1 cellular context compared by ENCODE assay signal in genomic region chr9:83981126-83981871, GRCh38.
TF ChIP-seq lines count a peak whose summit lies in the region.

No MANE protein-coding gene starts in this region.

TF ChIP-seq in K562, 482 proteins besides CTCF, POLR2A, EP300 and RAD21 (continued from another document):
- TF ChIP-seq, protein P1, sequence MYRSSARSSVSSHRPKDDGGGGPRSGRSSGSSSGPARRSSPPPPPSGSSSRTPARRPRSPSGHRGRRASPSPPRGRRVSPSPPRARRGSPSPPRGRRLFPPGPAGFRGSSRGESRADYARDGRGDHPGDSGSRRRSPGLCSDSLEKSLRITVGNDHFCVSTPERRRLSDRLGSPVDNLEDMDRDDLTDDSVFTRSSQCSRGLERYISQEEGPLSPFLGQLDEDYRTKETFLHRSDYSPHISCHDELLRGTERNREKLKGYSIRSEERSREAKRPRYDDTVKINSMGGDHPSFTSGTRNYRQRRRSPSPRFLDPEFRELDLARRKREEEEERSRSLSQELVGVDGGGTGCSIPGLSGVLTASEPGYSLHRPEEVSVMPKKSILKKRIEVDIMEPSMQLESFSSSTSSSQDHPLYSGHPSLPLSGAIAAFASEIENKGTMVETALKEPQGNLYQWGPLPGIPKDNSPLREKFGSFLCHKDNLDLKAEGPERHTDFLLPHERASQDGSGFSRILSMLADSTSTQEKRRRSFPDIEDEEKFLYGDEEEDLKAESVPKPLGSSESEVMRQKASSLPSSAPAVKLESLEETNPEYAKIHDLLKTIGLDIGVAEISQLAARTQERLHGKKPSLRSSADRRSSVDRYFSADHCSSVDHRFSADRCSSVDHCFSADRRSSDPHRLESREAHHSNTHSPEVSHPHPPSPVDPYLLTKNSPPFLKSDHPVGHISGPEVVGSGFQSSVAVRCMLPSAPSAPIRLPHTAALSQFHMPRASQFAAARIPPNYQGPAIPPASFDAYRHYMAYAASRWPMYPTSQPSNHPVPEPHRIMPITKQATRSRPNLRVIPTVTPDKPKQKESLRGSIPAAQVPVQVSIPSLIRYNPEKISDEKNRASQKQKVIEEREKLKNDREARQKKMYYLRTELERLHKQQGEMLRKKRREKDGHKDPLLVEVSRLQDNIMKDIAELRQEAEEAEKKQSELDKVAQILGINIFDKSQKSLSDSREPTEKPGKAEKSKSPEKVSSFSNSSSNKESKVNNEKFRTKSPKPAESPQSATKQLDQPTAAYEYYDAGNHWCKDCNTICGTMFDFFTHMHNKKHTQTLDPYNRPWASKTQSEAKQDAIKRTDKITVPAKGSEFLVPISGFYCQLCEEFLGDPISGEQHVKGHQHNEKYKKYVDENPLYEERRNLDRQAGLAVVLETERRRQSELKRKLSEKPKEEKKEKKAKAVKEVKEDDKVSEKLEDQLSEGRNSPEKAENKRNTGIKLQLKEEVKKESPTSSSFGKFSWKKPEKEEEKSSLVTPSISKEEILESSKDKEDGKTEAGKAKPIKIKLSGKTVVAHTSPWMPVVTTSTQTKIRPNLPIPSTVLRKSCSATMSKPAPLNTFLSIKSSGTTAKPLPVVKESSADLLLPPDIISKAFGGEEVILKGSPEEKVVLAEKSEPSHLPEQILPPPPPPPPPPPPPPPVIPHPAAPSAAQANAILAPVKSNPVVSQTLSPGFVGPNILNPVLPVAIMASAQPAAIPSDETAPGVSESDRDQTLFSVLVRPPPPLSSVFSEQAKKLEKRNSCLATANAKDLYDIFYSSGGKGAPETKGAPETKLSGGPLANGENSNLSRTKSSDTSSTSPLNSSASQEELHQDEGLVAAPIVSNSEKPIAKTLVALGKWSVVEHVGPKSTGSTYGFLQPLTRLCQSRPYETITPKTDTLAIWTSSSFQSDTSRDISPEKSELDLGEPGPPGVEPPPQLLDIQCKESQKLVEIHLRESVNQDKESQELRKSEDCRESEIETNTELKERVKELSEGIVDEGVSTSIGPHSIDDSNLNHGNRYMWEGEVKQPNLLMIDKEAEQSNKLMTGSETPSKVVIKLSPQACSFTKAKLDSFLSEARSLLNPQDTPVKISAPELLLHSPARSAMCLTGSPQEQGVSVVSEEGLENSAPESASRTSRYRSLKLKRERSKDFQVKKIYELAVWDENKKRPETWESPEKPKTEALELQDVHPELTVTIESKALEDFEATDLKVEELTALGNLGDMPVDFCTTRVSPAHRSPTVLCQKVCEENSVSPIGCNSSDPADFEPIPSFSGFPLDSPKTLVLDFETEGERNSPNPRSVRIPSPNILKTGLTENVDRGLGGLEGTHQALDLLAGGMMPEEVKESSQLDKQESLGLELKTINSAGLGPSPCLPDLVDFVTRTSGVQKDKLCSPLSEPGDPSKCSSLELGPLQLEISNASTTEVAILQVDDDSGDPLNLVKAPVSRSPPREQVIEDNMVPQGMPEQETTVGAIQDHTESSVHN (IDR thresholded peaks at IDR 0.05; ENCODE audit: borderline replicate concordance in 1 of 2, low read depth in 1 of 2) = 0 out of 4 replicates have a peak, but pooled peaks of 1 of the 2 experiments have one; percentile 20
- TF ChIP-seq SIRT6 (IDR thresholded peaks at IDR 0.05; ENCODE audit: low read depth, low read length) = no peak
- peak; percentile 55; the same call in 1 of the 2 replicates for TF ChIP-seq MAFK (IDR thresholded peaks at IDR 0.05; ENCODE audit: low read length)
- no peak for TF ChIP-seq POLR2B (IDR thresholded peaks at IDR 0.05; ENCODE audit: low read depth, partially characterized antibody)
- TF ChIP-seq, protein P2, sequence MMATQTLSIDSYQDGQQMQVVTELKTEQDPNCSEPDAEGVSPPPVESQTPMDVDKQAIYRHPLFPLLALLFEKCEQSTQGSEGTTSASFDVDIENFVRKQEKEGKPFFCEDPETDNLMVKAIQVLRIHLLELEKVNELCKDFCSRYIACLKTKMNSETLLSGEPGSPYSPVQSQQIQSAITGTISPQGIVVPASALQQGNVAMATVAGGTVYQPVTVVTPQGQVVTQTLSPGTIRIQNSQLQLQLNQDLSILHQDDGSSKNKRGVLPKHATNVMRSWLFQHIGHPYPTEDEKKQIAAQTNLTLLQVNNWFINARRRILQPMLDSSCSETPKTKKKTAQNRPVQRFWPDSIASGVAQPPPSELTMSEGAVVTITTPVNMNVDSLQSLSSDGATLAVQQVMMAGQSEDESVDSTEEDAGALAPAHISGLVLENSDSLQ (IDR thresholded peaks at IDR 0.05) = peak; percentile 5; the same call in 1 of the 2 replicates
- TF ChIP-seq ZNF316 (IDR thresholded peaks at IDR 0.05) = peak; percentile 95
- TF ChIP-seq, protein P3, sequence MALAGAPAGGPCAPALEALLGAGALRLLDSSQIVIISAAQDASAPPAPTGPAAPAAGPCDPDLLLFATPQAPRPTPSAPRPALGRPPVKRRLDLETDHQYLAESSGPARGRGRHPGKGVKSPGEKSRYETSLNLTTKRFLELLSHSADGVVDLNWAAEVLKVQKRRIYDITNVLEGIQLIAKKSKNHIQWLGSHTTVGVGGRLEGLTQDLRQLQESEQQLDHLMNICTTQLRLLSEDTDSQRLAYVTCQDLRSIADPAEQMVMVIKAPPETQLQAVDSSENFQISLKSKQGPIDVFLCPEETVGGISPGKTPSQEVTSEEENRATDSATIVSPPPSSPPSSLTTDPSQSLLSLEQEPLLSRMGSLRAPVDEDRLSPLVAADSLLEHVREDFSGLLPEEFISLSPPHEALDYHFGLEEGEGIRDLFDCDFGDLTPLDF (CRISPR knock-in tag; IDR thresholded peaks at IDR 0.05) = no peak
- peak; percentile 53 for TF ChIP-seq NFE2L1 (tag; IDR thresholded peaks at IDR 0.05; ENCODE audit: borderline replicate concordance, low read depth)
- peak; percentile 89 for TF ChIP-seq C11orf30 (IDR thresholded peaks at IDR 0.05; ENCODE audit: low read depth)
- TF ChIP-seq DMBX1 (CRISPR knock-in tag; IDR thresholded peaks at IDR 0.05; ENCODE audit: borderline replicate concordance) = no peak
- no peak for TF ChIP-seq ZNF507 (tag; conservative IDR thresholded peaks at IDR 0.05)
- no peak for TF ChIP-seq RBM25 (IDR thresholded peaks at IDR 0.05; ENCODE audit: low read depth, low read length, severe bottlenecking)
- peak; percentile 36; the same call in 1 of the 2 replicates for TF ChIP-seq ZNF395 (CRISPR knock-in tag; IDR thresholded peaks at IDR 0.05)
- TF ChIP-seq TAF1 (IDR thresholded peaks at IDR 0.05; ENCODE audit: control insufficient read depth, extremely low read depth, insufficient read depth, low read length, severe bottlenecking) = peak; percentile 20
- no peak for TF ChIP-seq POLR2H (tag; IDR thresholded peaks at IDR 0.05; ENCODE audit: low read depth)
- 0 out of 4 replicates have a peak, but pooled peaks of 1 of the 2 experiments have one; percentile 3 for TF ChIP-seq MNT (conservative IDR thresholded peaks at IDR 0.05)
- TF ChIP-seq TFAM (CRISPR knock-in tag; conservative IDR thresholded peaks at IDR 0.05) = no peak
- no peak for TF ChIP-seq PCBP2 (IDR thresholded peaks at IDR 0.05; ENCODE audit: low read depth, low read length, poor library complexity, severe bottlenecking)
- TF ChIP-seq NFE2 (IDR thresholded peaks at IDR 0.05; ENCODE audit: low read depth) = peak; percentile 78
- peak in 1 of 2 experiments; percentile 29; a peak in 1 of 4 replicates for TF ChIP-seq SIN3A (IDR thresholded peaks at IDR 0.05; ENCODE audit: borderline replicate concordance in 2 of 2, control insufficient read depth in 1 of 2, low read depth in 2 of 2, low read length in 2 of 2)
- no peak for TF ChIP-seq ZNF384 (IDR thresholded peaks at IDR 0.05; ENCODE audit: low read depth, low read length)
- peak; percentile 17; the same call in 1 of the 2 replicates for TF ChIP-seq SMARCE1 (IDR thresholded peaks at IDR 0.05)
- TF ChIP-seq PHF20 (IDR thresholded peaks at IDR 0.05; ENCODE audit: partially characterized antibody) = no peak
- TF ChIP-seq POLR2AphosphoS5 (IDR thresholded peaks at IDR 0.05; ENCODE audit: control insufficient read depth, insufficient read depth, low read depth, low read length) = no peak
- peak; percentile 25 for TF ChIP-seq U2AF1 (optimal IDR thresholded peaks at IDR 0.05; ENCODE audit: low read depth, low read length)
- no peak for TF ChIP-seq RUNX1 (IDR thresholded peaks at IDR 0.05; ENCODE audit: low read depth)
- peak; percentile 79; the same call in 1 of the 2 replicates for TF ChIP-seq NFATC3 (IDR thresholded peaks at IDR 0.05)
- no peak for TF ChIP-seq NFRKB (IDR thresholded peaks at IDR 0.05; ENCODE audit: low read depth)
- TF ChIP-seq SP1 (CRISPR knock-in tag; IDR thresholded peaks at IDR 0.05) = no peak
- TF ChIP-seq E2F6 (IDR thresholded peaks at IDR 0.05; ENCODE audit: borderline replicate concordance in 1 of 2, extremely low read depth in 1 of 2, insufficient read depth in 1 of 2, insufficient read length in 1 of 2, low read depth in 1 of 2, low read length in 1 of 2, poor library complexity in 1 of 2, severe bottlenecking in 1 of 2) = peak in 1 of 2 experiments; percentile 5
- TF ChIP-seq SAFB2 (IDR thresholded peaks at IDR 0.05; ENCODE audit: borderline replicate concordance, low read depth, low read length, severe bottlenecking) = no peak
- peak; percentile 39; the same call in 1 of the 2 replicates for TF ChIP-seq MYC (IDR thresholded peaks at IDR 0.05; ENCODE audit: low read depth, low read length)
- no peak for TF ChIP-seq MYC (CRISPR knock-in tag; IDR thresholded peaks at IDR 0.05; ENCODE audit: borderline replicate concordance, low read depth)
- TF ChIP-seq SLC30A9 (CRISPR knock-in tag; IDR thresholded peaks at IDR 0.05) = no peak
- TF ChIP-seq CHD1 (IDR thresholded peaks at IDR 0.05; ENCODE audit: low read length) = peak; percentile 82
- no peak for TF ChIP-seq ZZZ3 (IDR thresholded peaks at IDR 0.05)
- peak; percentile 62; the same call in 1 of the 2 replicates for TF ChIP-seq MAFF (IDR thresholded peaks at IDR 0.05; ENCODE audit: low read length)
- no peak for TF ChIP-seq CBFB (CRISPR knock-in tag; IDR thresholded peaks at IDR 0.05)
- 0 out of 2 replicates have a peak, but pooled peaks have one; percentile 11 for TF ChIP-seq ZBTB43 (CRISPR knock-in tag; IDR thresholded peaks at IDR 0.05)
- TF ChIP-seq MAFG (tag; conservative IDR thresholded peaks at IDR 0.05) = peak; percentile 92
- TF ChIP-seq PRMT5 (CRISPR knock-in tag; IDR thresholded peaks at IDR 0.05) = no peak
- TF ChIP-seq ZNF77 (CRISPR knock-in tag; IDR thresholded peaks at IDR 0.05) = no peak
- peak; percentile 41 for TF ChIP-seq SAP30 (IDR thresholded peaks at IDR 0.05; ENCODE audit: borderline replicate concordance, insufficient read depth, low read depth, low read length, poor library complexity, severe bottlenecking)
